ENCODE assay signal across 28 cellular contexts in the genomic region with DNA sequence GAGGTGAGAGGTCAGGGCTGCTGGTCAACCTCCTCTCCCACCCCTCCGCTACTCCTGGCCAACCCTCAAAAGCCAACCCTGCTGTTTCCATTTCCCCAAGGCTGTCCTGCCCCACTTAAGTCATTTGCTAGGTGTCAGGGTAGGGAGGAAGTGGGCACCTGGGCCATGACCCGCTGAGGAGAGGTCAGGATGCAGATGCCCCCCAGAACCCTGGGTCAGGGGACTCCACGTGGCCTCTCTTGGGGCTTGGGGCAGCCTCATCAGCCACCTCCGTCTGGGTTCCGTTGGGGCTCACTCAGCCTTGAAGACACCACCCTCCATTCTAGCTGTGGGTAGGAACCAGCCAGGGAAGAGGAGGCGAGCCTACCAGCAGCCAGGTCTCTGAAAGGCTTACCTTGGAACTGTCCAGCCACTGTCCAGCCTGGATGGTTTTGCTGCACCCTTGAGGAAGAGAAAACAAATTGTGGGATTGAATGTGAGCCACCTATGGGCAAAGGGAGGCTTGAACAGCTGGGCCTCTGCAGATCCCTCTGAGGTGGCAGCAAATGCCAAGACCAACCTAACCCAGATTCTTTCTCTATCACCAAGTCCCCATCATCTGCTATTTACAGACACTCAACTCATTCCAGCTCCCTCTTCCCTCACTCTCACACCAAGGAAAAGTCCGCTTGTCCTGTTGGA. TPM values are rescaled to one million over a fixed set of nuclear protein-coding genes. Genes with fewer than 3 reads are reported as not detected.
A peak's percentile ranks its signal among the peaks of the same experiment; 100 is the strongest.
DNase-seq lines count a peak whose midpoint lies in the region; ATAC-seq, FAIRE-seq and TF ChIP-seq lines count a peak whose summit lies in the region.
"Had no signal": no experiment of that assay in that cellular context is flagged by ENCODE, and none has a peak within 500 bp of the region (broad histone marks: within the 10 kb centered on the region; RNA-seq: fewer than 3 reads in every experiment).

No MANE protein-coding gene starts in this region.

- no peaks in the 10 kb centered on the region for H3K9me3 ChIP-seq in HepG2 (ENCODE audit: low read length)
- no peaks in the 10 kb centered on the region for H3K9me3 ChIP-seq in right lobe of liver
- no peaks in the 10 kb centered on the region for H3K9me3 ChIP-seq in Panc1 (ENCODE audit: control insufficient read depth, insufficient read depth, low read depth, low read length)
- H3K9me3 ChIP-seq: vagina had no signal

- peak overlapping the region; percentile 72 for H3K27ac Mint-ChIP-seq in mesothelial cell of epicardium
- H3K27ac Mint-ChIP-seq: CD4-positive, alpha-beta T cell had no signal

- TF ChIP-seq CTCF in HepG2 (CRISPR knock-in tag; IDR thresholded peaks at IDR 0.05), result 0 out of 2 replicates have a peak, but pooled peaks have one; percentile 21
- TF ChIP-seq CTCF in right lobe of liver (IDR thresholded peaks at IDR 0.05), result no peak
- TF ChIP-seq CTCF in Panc1 (IDR thresholded peaks at IDR 0.05), result 0 out of 2 replicates have a peak, but pooled peaks have one; percentile 14
- TF ChIP-seq CTCF in mesothelial cell of epicardium (IDR thresholded peaks at IDR 0.05; ENCODE audit: unreplicated experiment), result no peak

- H3K36me3 Mint-ChIP-seq in mesothelial cell of epicardium, result no peaks in the 10 kb centered on the region

- TF ChIP-seq EP300 in HepG2 (IDR thresholded peaks at IDR 0.05; ENCODE audit: low read depth in 2 of 2, low read length in 2 of 2), result no peak
- TF ChIP-seq EP300 in HepG2 (CRISPR knock-in tag; IDR thresholded peaks at IDR 0.05; ENCODE audit: borderline replicate concordance), result no peak

- POLR2A ChIA-PET in HepG2 (lab: Yijun Ruan, JAX), result no interaction called here
- POLR2A ChIA-PET in Panc1 (lab: Charles Lee), result no interaction called here

- intact Hi-C loops in HepG2 (cut with micrococcal nuclease; ENCODE audit: unreplicated experiment), result no loop called here
- intact Hi-C loops in right lobe of liver (cut with DNase I), result loop anchor here in 1 of 2 donors (10.0 kb wide), 1 partner anchor 86 kb away; no protein-coding TSS in a partner anchor
- intact Hi-C loops in Panc1 (cut with micrococcal nuclease; ENCODE audit: unreplicated experiment), result no loop called here

- H3K4me2 ChIP-seq in HepG2 (ENCODE audit: low read depth, low read length), result no peak overlapping the region

- H2AFZ ChIP-seq in HepG2 (ENCODE audit: low read length), result no peak overlapping the region

- H3K9ac ChIP-seq in HepG2 (ENCODE audit: insufficient read depth, low read depth, low read length), result no peak overlapping the region

- ATAC-seq in HepG2 (peak; percentile 64), right lobe of liver (no peak), Panc1 (0 out of 2 replicates have a peak, but pooled peaks have one; percentile 28)
- ATAC-seq: activated T-cell treated with anti-CD3 and anti-CD28 coated beads, Interleukin-2, amount 50 U/mL, for 4 hours; foreskin keratinocyte; left colon had no signal

- DNase-seq in HepG2 (ENCODE audit: low spot score) (peak; percentile 24), right lobe of liver (no peak), Panc1 (ENCODE audit: low read depth, low spot score) (no peak), mesothelial cell of epicardium (ENCODE audit: low spot score in 2 of 2, unreplicated experiment in 2 of 2) (no peak), substantia nigra (lab: John Stamatoyannopoulos, UW) (no peak), dedifferentiated amniotic fluid mesenchymal stem cell (ENCODE audit: extremely low spot score) (no peak), HuH-7 (ENCODE audit: low spot score) (no peak)
- no peak for DNase-seq in stimulated activated naive CD4-positive, alpha-beta T cell (lab: John Stamatoyannopoulos, UW)
- DNase-seq: activated CD4-positive, alpha-beta T cell treated with anti-CD3 and anti-CD28 coated beads, Interleukin-2, amount 50 U/mL, for 48 hours; activated CD4-positive, CD25-positive, alpha-beta regulatory T cell; activated naive CD4-positive, alpha-beta T cell treated with Interleukin-2 at 50 U/mL for 16 hours; activated T-cell treated with anti-CD3 and anti-CD28 coated beads, Interleukin-2, amount 50 U/mL, for 4 hours; amygdala; CD4-positive, alpha-beta T cell; DMS153; dorsolateral prefrontal cortex; foreskin keratinocyte; GDM1; left colon; midbrain; NCI-H510A treated with DMSO at 0.1 percent for 48 hours; posterior cingulate gyrus had no signal

- H3K27ac ChIP-seq in HepG2 (ENCODE audit: extremely low read length, insufficient read depth, low read length) (no peak overlapping the region), right lobe of liver (no peak overlapping the region), Panc1 (ENCODE audit: low read length) (no peak overlapping the region), substantia nigra (ENCODE audit: low read depth, low read length, poor library complexity, severe bottlenecking) (no peak overlapping the region)
- H3K27ac ChIP-seq: epithelial cell of prostate, foreskin keratinocyte, vagina had no signal

- 63% methylated on average over 2 of the region's 7 CpGs for WGBS in HepG2 (ENCODE audit: low lambda C conversion rate)
- WGBS in right lobe of liver (ENCODE audit: insufficient coverage, low coverage, low lambda C conversion rate, missing lambda C conversion rate), result 35% methylated on average over 4 of the region's 7 CpGs

- CTCF ChIA-PET in HepG2 (lab: Yijun Ruan, JAX; ENCODE audit: low intra/inter-chr PET ratio, low total read pairs) (no interaction called here), Panc1 (lab: Charles Lee) (no interaction called here)

- TF ChIP-seq RAD21 in HepG2 (CRISPR knock-in tag; IDR thresholded peaks at IDR 0.05), result no peak

- H3K4me1 Mint-ChIP-seq in mesothelial cell of epicardium, result peaks cover 80% of the 10 kb centered on the region

- H3K4me3 ChIP-seq in HepG2 (replicated peaks in 1 of 3; ENCODE audit: insufficient read depth in 1 of 3, low read depth in 2 of 3, low read length in 3 of 3), result no peak overlapping the region
- H3K4me3 ChIP-seq in right lobe of liver, result no peak overlapping the region
- no peak overlapping the region for H3K4me3 ChIP-seq in Panc1 (ENCODE audit: low read depth in 2 of 2, low read length in 2 of 2)
- H3K4me3 ChIP-seq: cardiac muscle cell, dorsolateral prefrontal cortex, vagina had no signal

- BruUV-seq in HepG2 (replicated peaks; lab: Mats Ljungman, UMichigan) (no TSS peak), Panc1 (replicated peaks; lab: Mats Ljungman, UMichigan) (no TSS peak)

- H3K36me3 ChIP-seq in HepG2 (replicated peaks in 1 of 2; ENCODE audit: control insufficient read depth in 1 of 2, insufficient read depth in 2 of 2, low read length in 2 of 2) (no peaks in the 10 kb centered on the region), right lobe of liver (no peaks in the 10 kb centered on the region), Panc1 (ENCODE audit: control insufficient read depth, insufficient read depth, low read length) (no peaks in the 10 kb centered on the region)
- H3K36me3 ChIP-seq: cardiac muscle cell, vagina had no signal

- in situ Hi-C loops in HepG2 (cut with HindIII; ENCODE audit: extremely low pct_ligation_motif_present, low pct_unique_long_range_greater_than_20kb) (loop anchor here (5.0 kb wide), 1 partner anchor 88 kb away; no protein-coding TSS in a partner anchor), Panc1 (cut with HindIII; ENCODE audit: low pct_unique_long_range_greater_than_20kb, low sequenced_read_pairs) (no loop called here)

- H3K4me1 ChIP-seq in HepG2 (ENCODE audit: insufficient read depth, low read length), result peaks cover 46% of the 10 kb centered on the region
- H3K4me1 ChIP-seq in right lobe of liver, result peaks cover 0 to 32% (median 11%) of the 10 kb centered on the region in 4 donors
- H3K4me1 ChIP-seq in Panc1 (ENCODE audit: control insufficient read depth, insufficient read depth, low read length), result no peaks in the 10 kb centered on the region

- H3K27me3 ChIP-seq in HepG2 (ENCODE audit: control insufficient read depth in 1 of 2, insufficient read depth in 2 of 2, low read length in 2 of 2) (no peaks in the 10 kb centered on the region; a peak in 1 of 5 replicates), right lobe of liver (no peaks in the 10 kb centered on the region), Panc1 (ENCODE audit: control insufficient read depth, insufficient read depth, low read length) (no peaks in the 10 kb centered on the region)
- H3K27me3 ChIP-seq: cardiac muscle cell, dorsolateral prefrontal cortex, vagina had no signal

- H3K9me3 Mint-ChIP-seq in mesothelial cell of epicardium, result no peaks in the 10 kb centered on the region
- H3K9me3 Mint-ChIP-seq: activated T-cell treated with anti-CD3 and anti-CD28 coated beads, Interleukin-2, amount 50 U/mL, for 4 hours; CD4-positive, alpha-beta T cell; T-helper 2 cell treated with Interferon-gamma antibody and Interleukin-4, amounts not matched to agents 5 μg/mL and 100 μg/mL, for 36 hours had no signal

- FAIRE-seq in HepG2 (lab: Jason Lieb, UNC), result peak; percentile 18

- no peaks in the 10 kb centered on the region for H4K20me1 ChIP-seq in HepG2 (ENCODE audit: insufficient read depth, low read length)

- no peak overlapping the region for H3K4me3 Mint-ChIP-seq in mesothelial cell of epicardium
- H3K4me3 Mint-ChIP-seq: activated T-cell treated with anti-CD3 and anti-CD28 coated beads, Interleukin-2, amount 50 U/mL, for 4 hours; CD4-positive, alpha-beta T cell; T-helper 2 cell treated with Interferon-gamma antibody and Interleukin-4, amounts not matched to agents 5 μg/mL and 100 μg/mL, for 36 hours had no signal

- no peaks in the 10 kb centered on the region for H3K79me2 ChIP-seq in HepG2 (ENCODE audit: insufficient read depth, low read length)

- no peaks in the 10 kb centered on the region for H3K27me3 Mint-ChIP-seq in mesothelial cell of epicardium (ENCODE audit: low read depth)

- TF ChIP-seq POLR2A in HepG2 (IDR thresholded peaks at IDR 0.05; ENCODE audit: insufficient read depth in 1 of 2, low read depth in 2 of 2, low read length in 2 of 2), result no peak
- TF ChIP-seq POLR2A in right lobe of liver (IDR thresholded peaks at IDR 0.05), result no peak

RNA-seq across cellular contexts. Expression of gene APOL4, which starts 2.5 kb away (rescaled TPM):
- total RNA-seq in HepG2 (2016; rRNA removed; fragmentation: Illumina TruSeq; extraction: Trizol) (0.45 and 0.77 TPM in 2 replicates), right lobe of liver (1 to 10 TPM in 4 of 6 experiments, not detected in 2; 1.1 to 1.6 (median 1.4) TPM), Panc1 (2021; ENCODE audit: unreplicated experiment) (not detected), mesothelial cell of epicardium (15.0 to 16.4 TPM (median 15.9 TPM) in 3 replicates)
- not detected in 2 replicates for total RNA-seq in HepG2 (2016; cell fraction: cytosol; rRNA removed; fragmentation: Illumina TruSeq; extraction: Trizol; ENCODE audit: low read depth)
- total RNA-seq in HepG2 (2016; cell fraction: insoluble cytoplasmic fraction; rRNA removed; fragmentation: Illumina TruSeq; extraction: Trizol), result 0.54 and 0.76 TPM in 2 replicates
- 0.15 and 0.45 TPM in 2 replicates for total RNA-seq in HepG2 (2016; cell fraction: membrane; rRNA removed; fragmentation: Illumina TruSeq; extraction: Trizol)
- 0.78 and 0.91 TPM in 2 replicates for total RNA-seq in HepG2 (2016; cell fraction: nucleus; rRNA removed; fragmentation: Illumina TruSeq; extraction: Trizol)
- polyA plus RNA-seq in HepG2 (2011; rRNA removed), result 2.8 and 4.9 TPM in 2 replicates
- 1.8 and 3.0 TPM in 2 replicates for polyA plus RNA-seq in HepG2 (2011; cell fraction: cytosol; rRNA removed)
- 5.6 and 9.1 TPM in 2 replicates for polyA plus RNA-seq in HepG2 (2011; cell fraction: nucleus; rRNA removed)
- polyA plus RNA-seq in HepG2 (2012), result 3.2 and 7.5 TPM in 2 replicates
- polyA plus RNA-seq in HepG2 (2016; cell fraction: cytosol; fragmentation: Illumina TruSeq; extraction: Trizol; ENCODE audit: low read depth), result 0.06 and 0.10 TPM in 2 replicates
- polyA plus RNA-seq in HepG2 (2016; cell fraction: insoluble cytoplasmic fraction; fragmentation: Illumina TruSeq; extraction: Trizol; ENCODE audit: low read depth), result 0.57 and 0.62 TPM in 2 replicates
- 0.11 and 0.16 TPM in 2 replicates for polyA plus RNA-seq in HepG2 (2016; cell fraction: membrane; fragmentation: Illumina TruSeq; extraction: Trizol; ENCODE audit: low read depth)
- polyA plus RNA-seq in HepG2 (2016; cell fraction: nucleus; fragmentation: Illumina TruSeq; extraction: Trizol; ENCODE audit: insufficient read depth, low read depth), result 0.96 and 1.2 TPM in 2 replicates
- polyA minus RNA-seq in HepG2 (2011; rRNA and poly(A)+ RNA removed; ENCODE audit: low replicate concordance), result 1.5 TPM in 1 of 2 replicates, not detected in the other
- 0.70 and 1.5 TPM in 2 replicates for polyA minus RNA-seq in HepG2 (2011; cell fraction: cytosol; rRNA and poly(A)+ RNA removed)
- 0.90 and 2.7 TPM in 2 replicates for polyA minus RNA-seq in HepG2 (2011; cell fraction: nucleus; rRNA and poly(A)+ RNA removed)
- not detected for polyA plus RNA-seq in Panc1 (2012; ENCODE audit: insufficient read length)
- total RNA-seq: CD4-positive, alpha-beta T cell; foreskin keratinocyte; RPMI7951 had no signal
- polyA plus RNA-seq: cardiac muscle cell, foreskin keratinocyte, neural cell had no signal

RNA-seq across cellular contexts. Expression of gene APOL3, which starts 38.5 kb away (rescaled TPM):
- total RNA-seq in HepG2 (2016; rRNA removed; fragmentation: Illumina TruSeq; extraction: Trizol) (5.4 and 6.3 TPM in 2 replicates), right lobe of liver (10 to 100 TPM; 21.7 to 80.5 (median 30.2) TPM), Panc1 (2021; ENCODE audit: unreplicated experiment) (3.2 TPM), mesothelial cell of epicardium (1.3 to 2.2 TPM (median 1.8 TPM) in 3 replicates)
- total RNA-seq in HepG2 (2016; cell fraction: cytosol; rRNA removed; fragmentation: Illumina TruSeq; extraction: Trizol; ENCODE audit: low read depth), result 0.71 and 1.1 TPM in 2 replicates
- total RNA-seq in HepG2 (2016; cell fraction: insoluble cytoplasmic fraction; rRNA removed; fragmentation: Illumina TruSeq; extraction: Trizol), result 5.4 and 5.5 TPM in 2 replicates
- 2.0 and 3.8 TPM in 2 replicates for total RNA-seq in HepG2 (2016; cell fraction: membrane; rRNA removed; fragmentation: Illumina TruSeq; extraction: Trizol)
- total RNA-seq in HepG2 (2016; cell fraction: nucleus; rRNA removed; fragmentation: Illumina TruSeq; extraction: Trizol), result 2.5 and 4.5 TPM in 2 replicates
- polyA plus RNA-seq in HepG2 (2011; rRNA removed), result 3.8 and 5.8 TPM in 2 replicates
- polyA plus RNA-seq in HepG2 (2011; cell fraction: cytosol; rRNA removed), result 4.1 and 4.6 TPM in 2 replicates
- 4.0 and 5.0 TPM in 2 replicates for polyA plus RNA-seq in HepG2 (2011; cell fraction: nucleus; rRNA removed)
- 4.2 and 4.9 TPM in 2 replicates for polyA plus RNA-seq in HepG2 (2012)
- 0.36 and 0.58 TPM in 2 replicates for polyA plus RNA-seq in HepG2 (2016; cell fraction: cytosol; fragmentation: Illumina TruSeq; extraction: Trizol; ENCODE audit: low read depth)
- 3.5 TPM in 2 replicates for polyA plus RNA-seq in HepG2 (2016; cell fraction: insoluble cytoplasmic fraction; fragmentation: Illumina TruSeq; extraction: Trizol; ENCODE audit: low read depth)
- 1.4 and 1.9 TPM in 2 replicates for polyA plus RNA-seq in HepG2 (2016; cell fraction: membrane; fragmentation: Illumina TruSeq; extraction: Trizol; ENCODE audit: low read depth)
- 3.5 and 4.8 TPM in 2 replicates for polyA plus RNA-seq in HepG2 (2016; cell fraction: nucleus; fragmentation: Illumina TruSeq; extraction: Trizol; ENCODE audit: insufficient read depth, low read depth)
- polyA minus RNA-seq in HepG2 (2011; rRNA and poly(A)+ RNA removed; ENCODE audit: low replicate concordance), result 1.1 and 6.2 TPM in 2 replicates
- 2.2 and 2.3 TPM in 2 replicates for polyA minus RNA-seq in HepG2 (2011; cell fraction: cytosol; rRNA and poly(A)+ RNA removed)
- polyA minus RNA-seq in HepG2 (2011; cell fraction: nucleus; rRNA and poly(A)+ RNA removed), result 2.4 and 7.7 TPM in 2 replicates
- 2.8 TPM for polyA plus RNA-seq in Panc1 (2012; ENCODE audit: insufficient read length)
- total RNA-seq: cardiac muscle cell had no signal
- polyA plus RNA-seq: cardiac muscle cell, neural cell had no signal

RNA-seq across cellular contexts. Expression of gene APOL2, which starts 40.3 kb away (rescaled TPM):
- total RNA-seq in HepG2 (2016; rRNA removed; fragmentation: Illumina TruSeq; extraction: Trizol) (28.7 and 34.3 TPM in 2 replicates), right lobe of liver (100 to 1,000 TPM in 1 of 6 experiments, 10 to 100 TPM in 5; 40.8 to 121 (median 57.5) TPM), Panc1 (2021; ENCODE audit: unreplicated experiment) (34.4 TPM), mesothelial cell of epicardium (55.5 to 59.4 TPM (median 56.1 TPM) in 3 replicates)
- 2.5 and 3.6 TPM in 2 replicates for total RNA-seq in HepG2 (2016; cell fraction: cytosol; rRNA removed; fragmentation: Illumina TruSeq; extraction: Trizol; ENCODE audit: low read depth)
- total RNA-seq in HepG2 (2016; cell fraction: insoluble cytoplasmic fraction; rRNA removed; fragmentation: Illumina TruSeq; extraction: Trizol), result 27.0 and 29.3 TPM in 2 replicates
- 8.2 and 9.0 TPM in 2 replicates for total RNA-seq in HepG2 (2016; cell fraction: membrane; rRNA removed; fragmentation: Illumina TruSeq; extraction: Trizol)
- 16.8 and 21.4 TPM in 2 replicates for total RNA-seq in HepG2 (2016; cell fraction: nucleus; rRNA removed; fragmentation: Illumina TruSeq; extraction: Trizol)
- polyA plus RNA-seq in HepG2 (2011; rRNA removed), result 51.2 and 94.4 TPM in 2 replicates
- polyA plus RNA-seq in HepG2 (2011; cell fraction: cytosol; rRNA removed), result 53.4 and 72.6 TPM in 2 replicates
- polyA plus RNA-seq in HepG2 (2011; cell fraction: nucleus; rRNA removed), result 195 and 245 TPM in 2 replicates
- 58.3 and 88.7 TPM in 2 replicates for polyA plus RNA-seq in HepG2 (2012)
- polyA plus RNA-seq in HepG2 (2016; cell fraction: cytosol; fragmentation: Illumina TruSeq; extraction: Trizol; ENCODE audit: low read depth), result 1.8 TPM in 2 replicates
- polyA plus RNA-seq in HepG2 (2016; cell fraction: insoluble cytoplasmic fraction; fragmentation: Illumina TruSeq; extraction: Trizol; ENCODE audit: low read depth), result 20.2 and 26.3 TPM in 2 replicates
- 4.4 and 5.1 TPM in 2 replicates for polyA plus RNA-seq in HepG2 (2016; cell fraction: membrane; fragmentation: Illumina TruSeq; extraction: Trizol; ENCODE audit: low read depth)
- 31.6 and 34.2 TPM in 2 replicates for polyA plus RNA-seq in HepG2 (2016; cell fraction: nucleus; fragmentation: Illumina TruSeq; extraction: Trizol; ENCODE audit: insufficient read depth, low read depth)
- 34.5 and 120 TPM in 2 replicates for polyA minus RNA-seq in HepG2 (2011; rRNA and poly(A)+ RNA removed; ENCODE audit: low replicate concordance)
- polyA minus RNA-seq in HepG2 (2011; cell fraction: cytosol; rRNA and poly(A)+ RNA removed), result 39.4 and 67.2 TPM in 2 replicates
- polyA minus RNA-seq in HepG2 (2011; cell fraction: nucleus; rRNA and poly(A)+ RNA removed), result 44.7 and 77.3 TPM in 2 replicates
- 24.6 TPM for polyA plus RNA-seq in Panc1 (2012; ENCODE audit: insufficient read length)
- polyA plus RNA-seq: neural cell had no signal

RNA-seq across cellular contexts. Expression of gene APOL1, which starts 53.9 kb away (rescaled TPM):
- 11.2 and 20.3 TPM in 2 replicates for total RNA-seq in HepG2 (2016; rRNA removed; fragmentation: Illumina TruSeq; extraction: Trizol)
- total RNA-seq in HepG2 (2016; cell fraction: cytosol; rRNA removed; fragmentation: Illumina TruSeq; extraction: Trizol; ENCODE audit: low read depth), result 2.3 and 2.8 TPM in 2 replicates
- 10.1 and 20.9 TPM in 2 replicates for total RNA-seq in HepG2 (2016; cell fraction: insoluble cytoplasmic fraction; rRNA removed; fragmentation: Illumina TruSeq; extraction: Trizol)
- 3.2 and 3.4 TPM in 2 replicates for total RNA-seq in HepG2 (2016; cell fraction: membrane; rRNA removed; fragmentation: Illumina TruSeq; extraction: Trizol)
- total RNA-seq in HepG2 (2016; cell fraction: nucleus; rRNA removed; fragmentation: Illumina TruSeq; extraction: Trizol), result 19.4 and 20.3 TPM in 2 replicates
- 75.0 and 124 TPM in 2 replicates for polyA plus RNA-seq in HepG2 (2011; rRNA removed)
- polyA plus RNA-seq in HepG2 (2011; cell fraction: cytosol; rRNA removed), result 57.2 and 84.6 TPM in 2 replicates
- polyA plus RNA-seq in HepG2 (2011; cell fraction: nucleus; rRNA removed), result 110 and 144 TPM in 2 replicates
- polyA plus RNA-seq in HepG2 (2012), result 126 and 159 TPM in 2 replicates
- 2.5 and 2.9 TPM in 2 replicates for polyA plus RNA-seq in HepG2 (2016; cell fraction: cytosol; fragmentation: Illumina TruSeq; extraction: Trizol; ENCODE audit: low read depth)
- polyA plus RNA-seq in HepG2 (2016; cell fraction: insoluble cytoplasmic fraction; fragmentation: Illumina TruSeq; extraction: Trizol; ENCODE audit: low read depth), result 12.0 and 13.0 TPM in 2 replicates
- 3.3 and 3.8 TPM in 2 replicates for polyA plus RNA-seq in HepG2 (2016; cell fraction: membrane; fragmentation: Illumina TruSeq; extraction: Trizol; ENCODE audit: low read depth)
- polyA plus RNA-seq in HepG2 (2016; cell fraction: nucleus; fragmentation: Illumina TruSeq; extraction: Trizol; ENCODE audit: insufficient read depth, low read depth), result 37.3 and 42.3 TPM in 2 replicates
- polyA minus RNA-seq in HepG2 (2011; rRNA and poly(A)+ RNA removed; ENCODE audit: low replicate concordance), result 2.0 and 61.9 TPM in 2 replicates
- polyA minus RNA-seq in HepG2 (2011; cell fraction: cytosol; rRNA and poly(A)+ RNA removed), result 61.5 and 88.3 TPM in 2 replicates
- 34.2 and 54.7 TPM in 2 replicates for polyA minus RNA-seq in HepG2 (2011; cell fraction: nucleus; rRNA and poly(A)+ RNA removed)
- 100 to 1,000 TPM in 5 of 6 experiments, 10 to 100 TPM in 1; 85.1 to 299 (median 119) TPM for total RNA-seq in right lobe of liver
- 16.0 TPM for total RNA-seq in Panc1 (2021; ENCODE audit: unreplicated experiment)
- 11.9 TPM for polyA plus RNA-seq in Panc1 (2012; ENCODE audit: insufficient read length)
- 1.7 to 1.9 TPM (median 1.7 TPM) in 3 replicates for total RNA-seq in mesothelial cell of epicardium
- total RNA-seq: cardiac muscle cell had no signal
- polyA plus RNA-seq: neural cell had no signal

Comparison
In these comparisons a context has a peak if more than half of its experiments do, and no peak if none do; other contexts are left out.
1. ATAC-seq: peak in HepG2 (single experiment) and Panc1 (single experiment); none in right lobe of liver (0 of 4).
2. CTCF ChIP-seq: peak in HepG2 (single experiment) and Panc1 (single experiment); none in right lobe of liver (0 of 4) and mesothelial cell of epicardium (single experiment).